21 cellular contexts compared by ENCODE assay signal in the genomic region with DNA sequence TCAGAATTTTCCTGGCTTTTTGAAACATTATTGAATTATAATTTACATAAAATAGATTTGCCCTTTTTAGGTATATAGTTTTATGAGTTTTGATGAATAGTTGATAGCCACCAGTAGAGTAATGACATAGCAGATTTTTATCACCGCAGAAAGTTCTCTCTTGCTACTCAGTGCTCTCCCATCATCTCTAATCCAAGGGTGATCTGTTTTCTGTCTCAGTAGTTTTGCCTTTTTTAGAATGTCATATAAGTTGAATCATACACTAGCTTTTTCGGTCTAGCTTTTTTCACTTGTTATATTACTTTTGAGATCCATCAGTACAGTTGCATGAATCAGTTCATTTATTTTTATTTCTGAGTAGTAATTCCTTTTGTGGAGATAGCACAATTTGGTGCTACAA. TPM values are rescaled to one million over a fixed set of nuclear protein-coding genes. Genes with fewer than 3 reads are reported as not detected.
DNase-seq lines count a peak whose midpoint lies in the region; ATAC-seq and TF ChIP-seq lines count a peak whose summit lies in the region.
"Had no signal": no experiment of that assay in that cellular context is flagged by ENCODE, and none has a peak within 500 bp of the region (broad histone marks: within the 10 kb centered on the region; RNA-seq: fewer than 3 reads in every experiment).

No MANE protein-coding gene starts in this region.

- H3K4me3 ChIP-seq in SK-N-MC = no peak overlapping the region
- H3K4me3 ChIP-seq in fibroblast of villous mesenchyme (ENCODE audit: low read depth, low read length) = no peak overlapping the region
- H3K4me3 ChIP-seq: GM12878, upper lobe of right lung had no signal

- H3K27ac ChIP-seq in CD4-positive, alpha-beta T cell (ENCODE audit: low read depth, low read length) = no peak overlapping the region
- 0 out of 2 replicates have a peak overlapping the region, but pooled peaks have one; percentile 25 for H3K27ac ChIP-seq in SK-N-MC
- H3K27ac ChIP-seq: upper lobe of right lung had no signal

- POLR2A ChIA-PET in CD4-positive, alpha-beta T cell (lab: Charles Lee) = no interaction called here

- TF ChIP-seq CTCF in CD4-positive, alpha-beta T cell (IDR thresholded peaks at IDR 0.05) = no peak
- TF ChIP-seq CTCF in fibroblast of villous mesenchyme (IDR thresholded peaks at IDR 0.05; ENCODE audit: insufficient read depth, low read depth, low read length) = no peak

- H3K9ac ChIP-seq in SK-N-MC (ENCODE audit: insufficient read length) = no peak overlapping the region

- H3K27me3 ChIP-seq in CD4-positive, alpha-beta T cell (ENCODE audit: control insufficient read depth, insufficient read depth, low read length) = no peaks in the 10 kb centered on the region
- H3K27me3 ChIP-seq: upper lobe of right lung had no signal

- peaks cover 85% of the 10 kb centered on the region for H3K4me1 Mint-ChIP-seq in CD4-positive, alpha-beta T cell (ENCODE audit: low read depth)

- ATAC-seq in activated CD4-positive, CD25-positive, alpha-beta regulatory T cell treated with anti-CD3 and anti-CD28 coated beads, Interleukin-2, amount 50 U/mL, for 24 hours = peak; percentile 87 to 89
- ATAC-seq in CD4-positive, alpha-beta T cell (ENCODE audit: poor library complexity) = no peak
- ATAC-seq: GM12878, upper lobe of right lung had no signal

- intact Hi-C loops in CD4-positive, alpha-beta T cell (cut with DNase I, micrococcal nuclease) = no loop called here

- H3K27ac Mint-ChIP-seq in CD4-positive, alpha-beta T cell = peak overlapping the region; percentile 30

- no peak for DNase-seq in activated CD4-positive, CD25-positive, alpha-beta regulatory T cell treated with anti-CD3 and anti-CD28 coated beads, Interleukin-2, amount 50 U/mL, for 72 hours
- DNase-seq in CD4-positive, alpha-beta T cell = no peak
- no peak for DNase-seq in SK-N-MC (ENCODE audit: low read depth, low spot score)
- DNase-seq in fibroblast of villous mesenchyme (ENCODE audit: low read depth) = peak; percentile 86
- no peak for DNase-seq in COR-L47 (lab: John Stamatoyannopoulos, UW)
- no peak for DNase-seq in DMS 273 (lab: John Stamatoyannopoulos, UW; ENCODE audit: unreplicated experiment)
- DNase-seq in DMS53 (lab: John Stamatoyannopoulos, UW) = no peak
- DNase-seq: 8988T; activated CD4-positive, alpha-beta T cell treated with anti-CD3 and anti-CD28 coated beads, Interleukin-2, amount 50 U/mL, for 1 hour; activated CD8-positive, alpha-beta memory T cell treated with anti-CD3 and anti-CD28 coated beads, Interleukin-2, amount 50 U/mL, for 4 hours; activated gamma-delta T cell treated with Interleukin-2 at 50 U/mL for 16 hours; AML-193; DMS79 treated with DMSO at 0.1 percent for 48 hours; left cardiac atrium; mammary epithelial cell; NCI-H1105; NCI-H2029; nucleus accumbens; upper lobe of right lung had no signal

- H3K9me3 ChIP-seq in CD4-positive, alpha-beta T cell (ENCODE audit: control insufficient read depth, low read length) = no peaks in the 10 kb centered on the region
- no peaks in the 10 kb centered on the region for H3K9me3 ChIP-seq in SK-N-MC (ENCODE audit: low read depth, low read length)
- H3K9me3 ChIP-seq: upper lobe of right lung had no signal

- no peaks in the 10 kb centered on the region for H3K9me3 Mint-ChIP-seq in CD4-positive, alpha-beta T cell

- no peak overlapping the region for H3K4me3 Mint-ChIP-seq in CD4-positive, alpha-beta T cell

- no peaks in the 10 kb centered on the region for H3K27me3 Mint-ChIP-seq in CD4-positive, alpha-beta T cell

- peaks cover 32% of the 10 kb centered on the region for H3K36me3 ChIP-seq in SK-N-MC (ENCODE audit: insufficient read depth, low read length)
- H3K36me3 ChIP-seq: upper lobe of right lung had no signal

- peaks cover 56% of the 10 kb centered on the region for H3K36me3 Mint-ChIP-seq in CD4-positive, alpha-beta T cell (ENCODE audit: low read depth)

- CTCF ChIA-PET in CD4-positive, alpha-beta T cell (lab: Charles Lee) = no interaction called here

RNA-seq across cellular contexts. Expression of gene RSBN1L, which starts 17.9 kb away (rescaled TPM):
- 1 to 10 TPM; 9.0 to 9.6 TPM for total RNA-seq in CD4-positive, alpha-beta T cell
- 20.6 and 25.0 TPM in 2 replicates for total RNA-seq in fibroblast of villous mesenchyme
